Comparison of ENCODE assay signal across 1 cellular context in genomic region chr19:19218911-19219310, GRCh38.
TF ChIP-seq lines count a peak whose summit lies in the region.

No MANE protein-coding gene starts in this region.

TF ChIP-seq in H1, 55 proteins besides CTCF, POLR2A, EP300 and RAD21:
- TF ChIP-seq, protein P1, sequence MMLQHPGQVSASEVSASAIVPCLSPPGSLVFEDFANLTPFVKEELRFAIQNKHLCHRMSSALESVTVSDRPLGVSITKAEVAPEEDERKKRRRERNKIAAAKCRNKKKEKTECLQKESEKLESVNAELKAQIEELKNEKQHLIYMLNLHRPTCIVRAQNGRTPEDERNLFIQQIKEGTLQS (IDR thresholded peaks at IDR 0.05; ENCODE audit: insufficient read depth, low read depth, low read length): no peak
- TF ChIP-seq BCL11A (IDR thresholded peaks at IDR 0.05; ENCODE audit: low read depth in 2 of 2, low read length in 2 of 2) (no peak), RXRA (IDR thresholded peaks at IDR 0.05; ENCODE audit: insufficient read depth, low read depth, low read length) (no peak), SUZ12 (IDR thresholded peaks at IDR 0.05; ENCODE audit: low read length) (no peak), PHF8 (conservative IDR thresholded peaks at IDR 0.05; ENCODE audit: low read depth, low read length) (no peak), CHD2 (IDR thresholded peaks at IDR 0.05; ENCODE audit: low read length) (no peak), SP1 (IDR thresholded peaks at IDR 0.05; ENCODE audit: low read depth, low read length) (no peak), CHD1 (IDR thresholded peaks at IDR 0.05; ENCODE audit: low read depth, low read length) (no peak), CBX8 (IDR thresholded peaks at IDR 0.05; ENCODE audit: borderline replicate concordance, low read depth, low read length) (no peak), BACH1 (IDR thresholded peaks at IDR 0.05; ENCODE audit: low read length) (no peak)
TF ChIP-seq in H1: peak in this region for 0.
